ENCODE assay signal across 8 cellular contexts in genomic region chr9:133738039-133738805, GRCh38. TPM values are rescaled to one million over a fixed set of nuclear protein-coding genes. Genes with fewer than 3 reads are reported as not detected.
DNase-seq lines count a peak whose midpoint lies in the region; ATAC-seq, FAIRE-seq and TF ChIP-seq lines count a peak whose summit lies in the region.

A gene with protein sequence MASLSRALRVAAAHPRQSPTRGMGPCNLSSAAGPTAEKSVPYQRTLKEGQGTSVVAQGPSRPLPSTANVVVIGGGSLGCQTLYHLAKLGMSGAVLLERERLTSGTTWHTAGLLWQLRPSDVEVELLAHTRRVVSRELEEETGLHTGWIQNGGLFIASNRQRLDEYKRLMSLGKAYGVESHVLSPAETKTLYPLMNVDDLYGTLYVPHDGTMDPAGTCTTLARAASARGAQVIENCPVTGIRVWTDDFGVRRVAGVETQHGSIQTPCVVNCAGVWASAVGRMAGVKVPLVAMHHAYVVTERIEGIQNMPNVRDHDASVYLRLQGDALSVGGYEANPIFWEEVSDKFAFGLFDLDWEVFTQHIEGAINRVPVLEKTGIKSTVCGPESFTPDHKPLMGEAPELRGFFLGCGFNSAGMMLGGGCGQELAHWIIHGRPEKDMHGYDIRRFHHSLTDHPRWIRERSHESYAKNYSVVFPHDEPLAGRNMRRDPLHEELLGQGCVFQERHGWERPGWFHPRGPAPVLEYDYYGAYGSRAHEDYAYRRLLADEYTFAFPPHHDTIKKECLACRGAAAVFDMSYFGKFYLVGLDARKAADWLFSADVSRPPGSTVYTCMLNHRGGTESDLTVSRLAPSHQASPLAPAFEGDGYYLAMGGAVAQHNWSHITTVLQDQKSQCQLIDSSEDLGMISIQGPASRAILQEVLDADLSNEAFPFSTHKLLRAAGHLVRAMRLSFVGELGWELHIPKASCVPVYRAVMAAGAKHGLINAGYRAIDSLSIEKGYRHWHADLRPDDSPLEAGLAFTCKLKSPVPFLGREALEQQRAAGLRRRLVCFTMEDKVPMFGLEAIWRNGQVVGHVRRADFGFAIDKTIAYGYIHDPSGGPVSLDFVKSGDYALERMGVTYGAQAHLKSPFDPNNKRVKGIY (minus strand): TSS chr9:133738352. CDS start chr9:133734173, 4,179 bp downstream.

- H3K27ac ChIP-seq in SK-N-MC (no peak within 1 kb of the TSS), kidney (ENCODE audit: low read depth in 2 of 2, low read length in 2 of 2) (peak within 1 kb of the TSS in 1 of 2 donors; percentile 77)

- FAIRE-seq in kidney (lab: Jason Lieb, UNC): no peak

- peaks cover 15% of the 10 kb centered on the region for H3K4me1 ChIP-seq in BE2C
- H3K4me1 ChIP-seq in HAP-1: no peaks in the 10 kb centered on the region
- peaks cover 0 to 14% of the 10 kb centered on the region in 2 donors for H3K4me1 ChIP-seq in kidney (ENCODE audit: control insufficient read depth in 1 of 2, insufficient read depth in 1 of 2, low read depth in 1 of 2, low read length in 2 of 2)

- intact Hi-C loops in kidney (cut with DNase I): no loop called here

- TF ChIP-seq CTCF in BE2C (IDR thresholded peaks at IDR 0.05; ENCODE audit: low read depth, low read length) (no peak), kidney (IDR thresholded peaks at IDR 0.05; ENCODE audit: borderline replicate concordance, extremely low read depth, insufficient read depth) (no peak)

- H3K27me3 ChIP-seq in BE2C (no peaks in the 10 kb centered on the region), HAP-1 (ENCODE audit: low read depth) (no peaks in the 10 kb centered on the region)

- DNase-seq in BE2C: peak; percentile 91
- DNase-seq in HAP-1 (ENCODE audit: low spot score in 2 of 2): peak in 1 of 2 experiments; percentile 68
- DNase-seq in SK-N-MC (ENCODE audit: low read depth, low spot score): no peak
- peak; percentile 67 to 89 for DNase-seq in T47D (ENCODE audit: low read depth in 1 of 2, low spot score in 1 of 2)
- DNase-seq in kidney: peak; percentile 90
- DNase-seq in stimulated activated CD4-positive, alpha-beta T cell treated with anti-CD3 and anti-CD28 coated beads, Interleukin-1b, Interleukin-23, amount 100 ng/mL, for 48 hours: peak; percentile 24

- H3K4me3 ChIP-seq in BE2C (ENCODE audit: low read depth, low read length): peak within 1 kb of the TSS; percentile 54
- peak within 1 kb of the TSS; percentile 20 for H3K4me3 ChIP-seq in HAP-1
- peak within 1 kb of the TSS; percentile 71 for H3K4me3 ChIP-seq in SK-N-MC
- H3K4me3 ChIP-seq in kidney (ENCODE audit: low read length in 2 of 2): peak within 1 kb of the TSS; percentile 36 to 56

- no peak for ATAC-seq in HG03521 (IDR thresholded peaks at IDR 0.05; ENCODE audit: unreplicated experiment)
- no peak for ATAC-seq in HG03175 (IDR thresholded peaks at IDR 0.05; ENCODE audit: unreplicated experiment)

- in situ Hi-C loops in HAP-1 (cut with MboI; ENCODE audit: low sequenced_read_pairs): no loop called here
- in situ Hi-C loops in T47D (cut with HindIII; ENCODE audit: low pct_unique_long_range_greater_than_20kb, low sequenced_read_pairs): no loop called here

- H3K9me3 ChIP-seq in BE2C (no peaks in the 10 kb centered on the region), HAP-1 (no peaks in the 10 kb centered on the region), SK-N-MC (ENCODE audit: low read depth, low read length) (no peaks in the 10 kb centered on the region), kidney (ENCODE audit: control insufficient read depth in 1 of 2, low read length in 2 of 2) (no peaks in the 10 kb centered on the region)

- H3K9ac ChIP-seq in SK-N-MC (ENCODE audit: insufficient read length) (no peak within 1 kb of the TSS), kidney (ENCODE audit: low read length in 2 of 2) (peak within 1 kb of the TSS in 1 of 2 donors; percentile 44)

- no peaks in the 10 kb centered on the region for H3K36me3 ChIP-seq in BE2C
- no peaks in the 10 kb centered on the region for H3K36me3 ChIP-seq in HAP-1 (replicated peaks)
- H3K36me3 ChIP-seq in SK-N-MC (ENCODE audit: insufficient read depth, low read length): no peaks in the 10 kb centered on the region
- H3K36me3 ChIP-seq in kidney (ENCODE audit: control insufficient read depth in 1 of 2, insufficient read depth in 2 of 2, low read length in 2 of 2): no peaks in the 10 kb centered on the region

RNA-seq across cellular contexts. Expression of the gene that starts here (rescaled TPM):
- polyA plus RNA-seq in BE2C (2012; ENCODE audit: insufficient read depth, insufficient read length, low read depth): 6.3 TPM
- 4.6 TPM for total RNA-seq in kidney
- 12.0 TPM for polyA plus RNA-seq in kidney (ENCODE audit: insufficient read depth, low read depth, low replicate concordance)

Comparison
In these comparisons a context has a peak if more than half of its experiments do, and no peak if none do; other contexts are left out.
1. H3K4me3 ChIP-seq: peak in every context shown above with its lines; median percentile 71 in SK-N-MC; 54 in BE2C; 46 in kidney; 20 in HAP-1.